18 cellular contexts compared by ENCODE assay signal in the genomic region with DNA sequence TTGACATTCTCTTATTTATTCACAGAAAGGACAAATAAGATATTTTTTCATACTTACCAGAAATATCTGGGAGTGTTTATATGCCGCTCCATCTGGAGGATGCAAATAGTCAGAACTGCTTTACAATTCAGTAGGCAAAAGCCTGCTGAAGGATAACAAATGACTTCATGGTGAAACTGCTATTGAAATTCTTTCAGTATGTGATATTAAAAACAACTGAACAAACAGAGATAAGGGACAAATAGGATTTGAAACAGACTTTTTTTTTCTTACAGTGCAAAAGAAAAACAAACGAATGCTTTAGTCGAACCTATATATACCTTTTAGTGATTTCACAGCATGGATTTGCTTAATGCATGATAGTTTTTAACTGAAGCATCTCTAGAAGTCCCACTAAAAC.
A peak's percentile ranks its signal among the peaks of the same experiment; 100 is the strongest.
DNase-seq lines count a peak whose midpoint lies in the region; ATAC-seq and TF ChIP-seq lines count a peak whose summit lies in the region.
"Had no signal": no experiment of that assay in that cellular context is flagged by ENCODE, and none has a peak within 500 bp of the region (broad histone marks: within the 10 kb centered on the region; RNA-seq: fewer than 3 reads in every experiment).

No MANE protein-coding gene starts in this region.

- no peak for ATAC-seq in HG03280 (IDR thresholded peaks at IDR 0.05; ENCODE audit: unreplicated experiment)
- ATAC-seq: CD8-positive, alpha-beta T cell had no signal

- H3K4me3 ChIP-seq in choroid plexus epithelial cell (ENCODE audit: low read depth, low read length) (no peak overlapping the region), WERI-Rb-1 (ENCODE audit: low read depth, low read length) (no peak overlapping the region)
- H3K4me3 ChIP-seq: BLaER1 treated with 17β-estradiol and CSF1 and Interleukin-3, amounts not matched to agents 10 nM and 100 nM; GM23248 had no signal

- peaks cover 37% of the 10 kb centered on the region for H3K4me1 Mint-ChIP-seq in glutamatergic neuron (ENCODE audit: low read depth, unreplicated experiment)

- H3K36me3 Mint-ChIP-seq in glutamatergic neuron (ENCODE audit: unreplicated experiment) = no peaks in the 10 kb centered on the region
- H3K36me3 Mint-ChIP-seq: CD8-positive, alpha-beta T cell had no signal

- peaks cover 3% of the 10 kb centered on the region for H3K9me3 Mint-ChIP-seq in glutamatergic neuron (ENCODE audit: unreplicated experiment)
- H3K9me3 Mint-ChIP-seq: CD8-positive, alpha-beta T cell had no signal

- TF ChIP-seq CTCF in choroid plexus epithelial cell (conservative IDR thresholded peaks at IDR 0.05; ENCODE audit: low read depth, low read length) (no peak), WERI-Rb-1 (IDR thresholded peaks at IDR 0.05; ENCODE audit: low read depth, low read length) (no peak), glutamatergic neuron (IDR thresholded peaks at IDR 0.05; ENCODE audit: partially characterized antibody, unreplicated experiment) (no peak)

- no peak overlapping the region for H3K27ac Mint-ChIP-seq in glutamatergic neuron (ENCODE audit: unreplicated experiment)
- H3K27ac Mint-ChIP-seq: CD8-positive, alpha-beta T cell had no signal

- no peaks in the 10 kb centered on the region for H3K27me3 ChIP-seq in WERI-Rb-1 (ENCODE audit: insufficient read depth, low read depth, severe bottlenecking)
- H3K27me3 ChIP-seq: BLaER1 treated with 17β-estradiol and CSF1 and Interleukin-3, amounts not matched to agents 10 nM and 100 nM had no signal

- H3K4me3 Mint-ChIP-seq in glutamatergic neuron (ENCODE audit: unreplicated experiment) = no peak overlapping the region
- H3K4me3 Mint-ChIP-seq: CD8-positive, alpha-beta T cell had no signal

- H3K36me3 ChIP-seq in WERI-Rb-1 = no peaks in the 10 kb centered on the region
- H3K36me3 ChIP-seq: BLaER1 treated with 17β-estradiol and CSF1 and Interleukin-3, amounts not matched to agents 10 nM and 100 nM had no signal

- no peaks in the 10 kb centered on the region for H3K9me3 ChIP-seq in WERI-Rb-1 (ENCODE audit: severe bottlenecking)
- H3K9me3 ChIP-seq: BLaER1 treated with 17β-estradiol and CSF1 and Interleukin-3, amounts not matched to agents 10 nM and 100 nM had no signal

- DNase-seq in NCI-H526 treated with DMSO at 0.1 percent for 48 hours (lab: John Stamatoyannopoulos, UW) = peak; percentile 41
- DNase-seq in choroid plexus epithelial cell (ENCODE audit: low read depth) = peak; percentile 34
- DNase-seq in glomerular endothelial cell (ENCODE audit: extremely low read depth, low read depth, low spot score) = peak; percentile 47
- DNase-seq in non-pigmented ciliary epithelial cell (ENCODE audit: low read depth) = peak; percentile 10
- DNase-seq in WERI-Rb-1 = no peak
- DNase-seq in glutamatergic neuron = no peak
- DNase-seq: CD8-positive, alpha-beta T cell; GM23248; HCEC 1CT; NCI-H1417 treated with DMSO at 0.1 percent for 48 hours; NCI-H187 treated with DMSO at 0.1 percent for 48 hours; NCI-H2227 treated with DMSO at 0.1 percent for 48 hours; NCI-H510A treated with DMSO at 0.1 percent for 48 hours; SHP77 had no signal

- H3K27me3 Mint-ChIP-seq in glutamatergic neuron (ENCODE audit: unreplicated experiment) = peaks cover 3% of the 10 kb centered on the region

- H3K27ac ChIP-seq in WERI-Rb-1 = no peak overlapping the region
- H3K27ac ChIP-seq: BLaER1 treated with 17β-estradiol and CSF1 and Interleukin-3, amounts not matched to agents 10 nM and 100 nM; GM23248; HL-60; KMS-11 had no signal

Comparison
In these comparisons a context has a peak if more than half of its experiments do, and no peak if none do; other contexts are left out.
1. DNase-seq: peak in NCI-H526 treated with DMSO at 0.1 percent for 48 hours (single experiment), choroid plexus epithelial cell (single experiment), glomerular endothelial cell (single experiment) and non-pigmented ciliary epithelial cell (single experiment); none in WERI-Rb-1 (single experiment) and glutamatergic neuron (single experiment).